In genomic region chr6:105994522-105995402, GRCh38 we compare ENCODE assay signal across 9 cellular contexts.
DNase-seq lines count a peak whose midpoint lies in the region; ATAC-seq lines count a peak whose summit lies in the region.
"Had no signal": no experiment of that assay in that cellular context is flagged by ENCODE, and none has a peak within 500 bp of the region (broad histone marks: within the 10 kb centered on the region; RNA-seq: fewer than 3 reads in every experiment).

No MANE protein-coding gene starts in this region.

- H3K27me3 ChIP-seq in muscle layer of duodenum (ENCODE audit: low read depth, low read length) (peaks cover 27% of the 10 kb centered on the region), subcutaneous abdominal adipose tissue (ENCODE audit: control insufficient read depth in 5 of 5, insufficient read depth in 4 of 5, low read length in 5 of 5) (peaks cover 0 to 12% (median 4%) of the 10 kb centered on the region in 5 donors)

- H3K36me3 ChIP-seq in muscle layer of duodenum (ENCODE audit: control insufficient read depth in 1 of 2, insufficient read depth in 2 of 2, low read length in 2 of 2) (no peaks in the 10 kb centered on the region), subcutaneous abdominal adipose tissue (ENCODE audit: control insufficient read depth in 5 of 5, insufficient read depth in 5 of 5, low read length in 5 of 5) (no peaks in the 10 kb centered on the region)

- peak overlapping the region; percentile 5 to 76 (median 73) for H3K9ac ChIP-seq in subcutaneous abdominal adipose tissue (ENCODE audit: low read length in 5 of 5)

- peak overlapping the region; percentile 56 to 76 for H3K4me3 ChIP-seq in muscle layer of duodenum (ENCODE audit: low read depth in 1 of 2, low read length in 2 of 2)
- H3K4me3 ChIP-seq in subcutaneous abdominal adipose tissue (ENCODE audit: low read depth in 1 of 5, low read length in 5 of 5): peak overlapping the region; percentile 64 to 94 (median 82)

- ATAC-seq in esophagus mucosa (peak; percentile 60), GM18517 (IDR thresholded peaks at IDR 0.05; ENCODE audit: unreplicated experiment) (no peak)

- no peaks in the 10 kb centered on the region for H3K9me3 ChIP-seq in muscle layer of duodenum (ENCODE audit: control insufficient read depth in 1 of 2, low read length in 2 of 2)
- H3K9me3 ChIP-seq in subcutaneous abdominal adipose tissue (ENCODE audit: control insufficient read depth in 5 of 5, low read length in 5 of 5): no peaks in the 10 kb centered on the region

- H3K27ac ChIP-seq in muscle layer of duodenum (ENCODE audit: low read length) (peak overlapping the region; percentile 70), subcutaneous abdominal adipose tissue (ENCODE audit: low read depth, low read length) (peak overlapping the region; percentile 83)
- H3K27ac ChIP-seq: C4-2B had no signal

- peak; percentile 9 for DNase-seq in NCI-H2196 (lab: John Stamatoyannopoulos, UW; ENCODE audit: unreplicated experiment)
- no peak for DNase-seq in NCI-H2196 treated with DMSO at 0.1 percent for 48 hours (lab: John Stamatoyannopoulos, UW; ENCODE audit: unreplicated experiment)
- DNase-seq in NCI-H526 (lab: John Stamatoyannopoulos, UW): peak; percentile 29 to 81
- DNase-seq in activated T-cell treated with anti-CD3 and anti-CD28 coated beads for 48 hours (ENCODE audit: low read depth): peak; percentile 41

- H3K4me1 ChIP-seq in muscle layer of duodenum (ENCODE audit: control insufficient read depth in 1 of 2, insufficient read depth in 2 of 2, low read length in 2 of 2) (peaks cover 0 to 25% of the 10 kb centered on the region in 2 donors), subcutaneous abdominal adipose tissue (ENCODE audit: control insufficient read depth in 5 of 5, insufficient read depth in 5 of 5, low read length in 5 of 5) (peaks cover 2 to 38% (median 29%) of the 10 kb centered on the region in 5 donors)
